In the genomic region with DNA sequence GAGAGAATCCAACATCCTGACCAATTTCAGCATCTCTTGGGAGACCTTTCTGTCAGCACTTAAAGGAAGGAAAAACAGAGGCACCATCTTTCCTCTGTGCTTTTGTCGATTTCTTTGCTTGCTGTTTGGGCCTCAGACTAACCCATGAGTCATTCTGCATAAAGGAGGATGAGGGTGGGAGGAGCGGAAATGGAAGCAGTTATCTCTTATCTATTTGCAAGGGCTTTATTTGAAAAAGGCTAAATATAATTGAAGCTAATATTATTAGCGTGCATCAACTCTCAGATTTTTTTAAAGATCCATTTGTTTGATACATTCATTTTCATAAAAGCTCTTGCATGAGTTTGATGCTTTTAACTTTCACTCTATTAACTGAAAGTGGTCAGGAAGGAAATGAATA, we compare ENCODE assay signal across 1 cellular context.
TF ChIP-seq lines count a peak whose summit lies in the region.

No MANE protein-coding gene starts in this region.

TF ChIP-seq in SK-N-SH treated with all-trans-retinoic acid at 6 μM for 48 hours, 23 proteins besides CTCF, POLR2A, EP300 and RAD21 (continued from another document):
- TF ChIP-seq, protein P1, sequence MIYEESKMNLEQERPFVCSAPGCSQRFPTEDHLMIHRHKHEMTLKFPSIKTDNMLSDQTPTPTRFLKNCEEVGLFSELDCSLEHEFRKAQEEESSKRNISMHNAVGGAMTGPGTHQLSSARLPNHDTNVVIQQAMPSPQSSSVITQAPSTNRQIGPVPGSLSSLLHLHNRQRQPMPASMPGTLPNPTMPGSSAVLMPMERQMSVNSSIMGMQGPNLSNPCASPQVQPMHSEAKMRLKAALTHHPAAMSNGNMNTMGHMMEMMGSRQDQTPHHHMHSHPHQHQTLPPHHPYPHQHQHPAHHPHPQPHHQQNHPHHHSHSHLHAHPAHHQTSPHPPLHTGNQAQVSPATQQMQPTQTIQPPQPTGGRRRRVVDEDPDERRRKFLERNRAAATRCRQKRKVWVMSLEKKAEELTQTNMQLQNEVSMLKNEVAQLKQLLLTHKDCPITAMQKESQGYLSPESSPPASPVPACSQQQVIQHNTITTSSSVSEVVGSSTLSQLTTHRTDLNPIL (CRISPR knock-in tag; IDR thresholded peaks at IDR 0.05; ENCODE audit: low read depth): peak; percentile 12; the same call in 1 of the 2 replicates
- TF ChIP-seq ZFP3 (CRISPR knock-in tag; IDR thresholded peaks at IDR 0.05): peak; percentile 60
- TF ChIP-seq ARNTL (CRISPR knock-in tag; IDR thresholded peaks at IDR 0.05; ENCODE audit: borderline replicate concordance, low read depth): no peak
- TF ChIP-seq, protein P2, sequence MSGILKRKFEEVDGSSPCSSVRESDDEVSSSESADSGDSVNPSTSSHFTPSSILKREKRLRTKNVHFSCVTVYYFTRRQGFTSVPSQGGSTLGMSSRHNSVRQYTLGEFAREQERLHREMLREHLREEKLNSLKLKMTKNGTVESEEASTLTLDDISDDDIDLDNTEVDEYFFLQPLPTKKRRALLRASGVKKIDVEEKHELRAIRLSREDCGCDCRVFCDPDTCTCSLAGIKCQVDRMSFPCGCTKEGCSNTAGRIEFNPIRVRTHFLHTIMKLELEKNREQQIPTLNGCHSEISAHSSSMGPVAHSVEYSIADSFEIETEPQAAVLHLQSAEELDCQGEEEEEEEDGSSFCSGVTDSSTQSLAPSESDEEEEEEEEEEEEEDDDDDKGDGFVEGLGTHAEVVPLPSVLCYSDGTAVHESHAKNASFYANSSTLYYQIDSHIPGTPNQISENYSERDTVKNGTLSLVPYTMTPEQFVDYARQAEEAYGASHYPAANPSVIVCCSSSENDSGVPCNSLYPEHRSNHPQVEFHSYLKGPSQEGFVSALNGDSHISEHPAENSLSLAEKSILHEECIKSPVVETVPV (CRISPR knock-in tag; IDR thresholded peaks at IDR 0.05): peak; percentile 60; the same call in 1 of the 2 replicates
- peak; percentile 97 for TF ChIP-seq ISL1 (CRISPR knock-in tag; IDR thresholded peaks at IDR 0.05)
- TF ChIP-seq BACH2 (CRISPR knock-in tag; IDR thresholded peaks at IDR 0.05; ENCODE audit: borderline replicate concordance): no peak
- peak; percentile 32; the same call in 1 of the 2 replicates for TF ChIP-seq ZNF8 (CRISPR knock-in tag; IDR thresholded peaks at IDR 0.05)
- TF ChIP-seq, protein P3, sequence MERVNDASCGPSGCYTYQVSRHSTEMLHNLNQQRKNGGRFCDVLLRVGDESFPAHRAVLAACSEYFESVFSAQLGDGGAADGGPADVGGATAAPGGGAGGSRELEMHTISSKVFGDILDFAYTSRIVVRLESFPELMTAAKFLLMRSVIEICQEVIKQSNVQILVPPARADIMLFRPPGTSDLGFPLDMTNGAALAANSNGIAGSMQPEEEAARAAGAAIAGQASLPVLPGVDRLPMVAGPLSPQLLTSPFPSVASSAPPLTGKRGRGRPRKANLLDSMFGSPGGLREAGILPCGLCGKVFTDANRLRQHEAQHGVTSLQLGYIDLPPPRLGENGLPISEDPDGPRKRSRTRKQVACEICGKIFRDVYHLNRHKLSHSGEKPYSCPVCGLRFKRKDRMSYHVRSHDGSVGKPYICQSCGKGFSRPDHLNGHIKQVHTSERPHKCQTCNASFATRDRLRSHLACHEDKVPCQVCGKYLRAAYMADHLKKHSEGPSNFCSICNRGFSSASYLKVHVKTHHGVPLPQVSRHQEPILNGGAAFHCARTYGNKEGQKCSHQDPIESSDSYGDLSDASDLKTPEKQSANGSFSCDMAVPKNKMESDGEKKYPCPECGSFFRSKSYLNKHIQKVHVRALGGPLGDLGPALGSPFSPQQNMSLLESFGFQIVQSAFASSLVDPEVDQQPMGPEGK (CRISPR knock-in tag; IDR thresholded peaks at IDR 0.05; ENCODE audit: borderline replicate concordance): 0 out of 2 replicates have a peak, but pooled peaks have one; percentile 16
- peak; percentile 65; the same call in 1 of the 2 replicates for TF ChIP-seq GLIS3 (CRISPR knock-in tag; IDR thresholded peaks at IDR 0.05)
- TF ChIP-seq, protein P4, sequence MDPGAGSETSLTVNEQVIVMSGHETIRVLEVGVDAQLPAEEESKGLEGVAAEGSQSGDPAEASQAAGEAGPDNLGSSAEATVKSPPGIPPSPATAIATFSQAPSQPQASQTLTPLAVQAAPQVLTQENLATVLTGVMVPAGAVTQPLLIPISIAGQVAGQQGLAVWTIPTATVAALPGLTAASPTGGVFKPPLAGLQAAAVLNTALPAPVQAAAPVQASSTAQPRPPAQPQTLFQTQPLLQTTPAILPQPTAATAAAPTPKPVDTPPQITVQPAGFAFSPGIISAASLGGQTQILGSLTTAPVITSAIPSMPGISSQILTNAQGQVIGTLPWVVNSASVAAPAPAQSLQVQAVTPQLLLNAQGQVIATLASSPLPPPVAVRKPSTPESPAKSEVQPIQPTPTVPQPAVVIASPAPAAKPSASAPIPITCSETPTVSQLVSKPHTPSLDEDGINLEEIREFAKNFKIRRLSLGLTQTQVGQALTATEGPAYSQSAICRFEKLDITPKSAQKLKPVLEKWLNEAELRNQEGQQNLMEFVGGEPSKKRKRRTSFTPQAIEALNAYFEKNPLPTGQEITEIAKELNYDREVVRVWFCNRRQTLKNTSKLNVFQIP (CRISPR knock-in tag; IDR thresholded peaks at IDR 0.05; ENCODE audit: borderline replicate concordance, low read depth): no peak
TF ChIP-seq in SK-N-SH treated with all-trans-retinoic acid at 6 μM for 48 hours: peak in this region for 9.
